19 cellular contexts compared by ENCODE assay signal in the genomic region with DNA sequence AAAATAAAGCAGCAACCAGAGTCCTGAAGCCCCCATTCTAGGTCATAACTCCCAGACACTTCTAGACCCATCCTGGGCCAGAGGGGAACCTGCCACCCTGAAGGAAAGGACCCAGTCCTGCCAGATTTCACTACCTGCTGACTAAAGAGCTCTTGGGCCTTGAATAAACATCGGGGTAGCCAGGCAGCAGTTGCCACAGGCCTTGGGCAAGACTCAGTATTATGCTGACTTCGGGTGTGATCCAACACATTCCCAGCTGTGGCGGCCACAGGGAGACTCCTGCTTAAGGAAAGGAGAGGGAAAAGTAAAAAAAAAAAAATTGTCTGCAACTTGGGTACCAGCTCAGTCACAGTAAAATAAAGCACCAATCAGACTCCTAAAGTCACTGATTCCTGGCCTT. TPM values are rescaled to one million over a fixed set of nuclear protein-coding genes. Genes with fewer than 3 reads are reported as not detected.
A peak's percentile ranks its signal among the peaks of the same experiment; 100 is the strongest.
DNase-seq lines count a peak whose midpoint lies in the region; ATAC-seq and TF ChIP-seq lines count a peak whose summit lies in the region.
"Had no signal": no experiment of that assay in that cellular context is flagged by ENCODE, and none has a peak within 500 bp of the region (broad histone marks: within the 10 kb centered on the region; RNA-seq: fewer than 3 reads in every experiment).

No MANE protein-coding gene starts in this region.

- H2BK120ac ChIP-seq in H9 (ENCODE audit: low read depth, low read length, poor library complexity, severe bottlenecking): no peak overlapping the region

- H4K91ac ChIP-seq in H9 (ENCODE audit: insufficient read length, low read depth, low read length): no peak overlapping the region

- H3K79me1 ChIP-seq in H9 (ENCODE audit: insufficient read depth, low read depth, low read length, poor library complexity, severe bottlenecking): no peaks in the 10 kb centered on the region

- H3K27me3 ChIP-seq in H9 (ENCODE audit: insufficient read depth, low read length): no peaks in the 10 kb centered on the region
- no peaks in the 10 kb centered on the region for H3K27me3 ChIP-seq in RWPE2 (ENCODE audit: insufficient read depth, poor library complexity, severe bottlenecking)
- H3K27me3 ChIP-seq in left lung: no peaks in the 10 kb centered on the region
- H3K27me3 ChIP-seq in psoas muscle (ENCODE audit: insufficient read depth in 3 of 3, low read length in 2 of 3): no peaks in the 10 kb centered on the region
- no peaks in the 10 kb centered on the region for H3K27me3 ChIP-seq in MG63
- H3K27me3 ChIP-seq: SJCRH30 had no signal

- 0 out of 7 replicates have a peak overlapping the region, but pooled peaks of 2 of the 3 experiments have one; percentile 14 to 53 for H3K27ac Mint-ChIP-seq in H9

- H3K4me1 ChIP-seq in H9 (ENCODE audit: insufficient read depth, low read length) (no peaks in the 10 kb centered on the region), RWPE2 (ENCODE audit: insufficient read depth, poor library complexity, severe bottlenecking) (no peaks in the 10 kb centered on the region), left lung (no peaks in the 10 kb centered on the region), psoas muscle (no peaks in the 10 kb centered on the region)
- H3K4me1 ChIP-seq: SJCRH30 had no signal

- H3K4ac ChIP-seq in H9 (ENCODE audit: low read depth, low read length): no peak overlapping the region

- no peak overlapping the region for H2BK12ac ChIP-seq in H9 (ENCODE audit: insufficient read length, low read depth, low read length)

- no peak overlapping the region for H3K56ac ChIP-seq in H9 (ENCODE audit: insufficient read length, low read depth, low read length)

- WGBS in H9 (ENCODE audit: extremely low coverage, insufficient read length, low lambda C conversion rate): no CpG with 5 or more reads among the region's 3 CpGs
- 69 to 87% (median 72%) methylated on average over 3 of the region's 3 CpGs for WGBS in psoas muscle, 3 donors

- no peak overlapping the region for H2BK20ac ChIP-seq in H9 (ENCODE audit: low read depth, low read length, poor library complexity, severe bottlenecking)

- H3K36me3 Mint-ChIP-seq in H9 (ENCODE audit: insufficient read depth in 1 of 3, low read depth in 3 of 3): no peaks in the 10 kb centered on the region

- peaks cover 7% of the 10 kb centered on the region; the same call in 1 of the 2 replicates for H3K36me3 ChIP-seq in RWPE2 (ENCODE audit: low read depth)
- no peaks in the 10 kb centered on the region for H3K36me3 ChIP-seq in left lung
- H3K36me3 ChIP-seq in psoas muscle (ENCODE audit: insufficient read depth in 1 of 2, low read depth in 1 of 2): peaks cover 0 to 7% of the 10 kb centered on the region in 2 donors
- H3K36me3 ChIP-seq in MG63: peaks cover 9% of the 10 kb centered on the region
- H3K36me3 ChIP-seq: SJCRH30 had no signal

- no peak overlapping the region for H3K4me3 ChIP-seq in RWPE2 (ENCODE audit: severe bottlenecking)
- H3K4me3 ChIP-seq in left lung: no peak overlapping the region
- no peak overlapping the region for H3K4me3 ChIP-seq in psoas muscle
- no peak overlapping the region for H3K4me3 ChIP-seq in MG63
- H3K4me3 ChIP-seq: GM23248, SJCRH30 had no signal

- no peak overlapping the region for H4K8ac ChIP-seq in H9 (replicated peaks; ENCODE audit: insufficient read length, low read depth, low read length)

- H3K27ac ChIP-seq in H9 (ENCODE audit: insufficient read length, low read depth, low read length): no peak overlapping the region
- no peak overlapping the region for H3K27ac ChIP-seq in RWPE2 (ENCODE audit: poor library complexity, severe bottlenecking)
- no peak overlapping the region for H3K27ac ChIP-seq in left lung
- H3K27ac ChIP-seq in psoas muscle: no peak overlapping the region
- H3K27ac ChIP-seq: GM23248, RWPE1, SJCRH30 had no signal

- no peak overlapping the region for H2AK5ac ChIP-seq in H9 (ENCODE audit: insufficient read length, low read length)

- H3T11ph ChIP-seq in H9 (ENCODE audit: low read length): no peak overlapping the region

- intact Hi-C loops in left lung (cut with DNase I) (no loop called here), psoas muscle (cut with DNase I) (no loop called here)

- no peak overlapping the region for H3K4me2 ChIP-seq in H9 (ENCODE audit: insufficient read depth, insufficient read length, low read length)

- H4K20me1 ChIP-seq in H9 (ENCODE audit: control insufficient read depth, insufficient read depth, insufficient read length): no peaks in the 10 kb centered on the region

- ATAC-seq in RWPE2 (ENCODE audit: low read depth) (peak; percentile 50), left lung (peak; percentile 97), psoas muscle (peak in 3 of 4 donors; percentile 37 to 66 (median 61))

- H2BK15ac ChIP-seq in H9 (ENCODE audit: low read depth, low read length): no peak overlapping the region

- H2BK5ac ChIP-seq in H9 (ENCODE audit: insufficient read length, low read length): no peak overlapping the region

- no peaks in the 10 kb centered on the region for H3K23me2 ChIP-seq in H9 (ENCODE audit: insufficient read length, low read depth, low read length, poor library complexity, severe bottlenecking)

- H3K4me1 Mint-ChIP-seq in H9: no peaks in the 10 kb centered on the region
- H3K4me1 Mint-ChIP-seq: CD14-positive monocyte had no signal

- no peak overlapping the region for H3K4me3 Mint-ChIP-seq in H9
- H3K4me3 Mint-ChIP-seq: CD14-positive monocyte had no signal

- H3K14ac ChIP-seq in H9 (ENCODE audit: insufficient read depth, low read length): no peak overlapping the region

- H4K5ac ChIP-seq in H9 (ENCODE audit: insufficient read length, low read depth, low read length): no peak overlapping the region

- no peaks in the 10 kb centered on the region for H3K79me2 ChIP-seq in H9 (ENCODE audit: insufficient read depth, low read length)

- no peaks in the 10 kb centered on the region for H3K27me3 Mint-ChIP-seq in H9 (ENCODE audit: low read depth)

- H2AFZ ChIP-seq in H9 (ENCODE audit: low read length): no peak overlapping the region
- H2AFZ ChIP-seq: GM23248 had no signal

- no peak overlapping the region for H3K18ac ChIP-seq in H9 (ENCODE audit: insufficient read length, low read depth, low read length)

- TF ChIP-seq CTCF in H9 (conservative IDR thresholded peaks at IDR 0.05): no peak
- TF ChIP-seq CTCF in RWPE2 (IDR thresholded peaks at IDR 0.05; ENCODE audit: poor library complexity, severe bottlenecking): no peak
- no peak for TF ChIP-seq CTCF in left lung (IDR thresholded peaks at IDR 0.05)
- no peak for TF ChIP-seq CTCF in psoas muscle (IDR thresholded peaks at IDR 0.05)

- H3K23ac ChIP-seq in H9 (ENCODE audit: insufficient read length, low read depth, low read length): no peak overlapping the region

- H3K9ac ChIP-seq in H9 (ENCODE audit: extremely low read depth, insufficient read length, low read length): no peak overlapping the region
- H3K9ac ChIP-seq: GM23248 had no signal

- no peaks in the 10 kb centered on the region for H3K9me3 ChIP-seq in H9 (ENCODE audit: control insufficient read depth, low read depth, low read length)
- H3K9me3 ChIP-seq in RWPE2 (ENCODE audit: severe bottlenecking): no peaks in the 10 kb centered on the region
- H3K9me3 ChIP-seq in left lung: no peaks in the 10 kb centered on the region
- H3K9me3 ChIP-seq in psoas muscle: no peaks in the 10 kb centered on the region
- H3K9me3 ChIP-seq in MG63: peaks cover 7% of the 10 kb centered on the region

- H3K9me3 Mint-ChIP-seq in H9: no peaks in the 10 kb centered on the region

- no peak for DNase-seq in H9
- DNase-seq in RWPE2 (ENCODE audit: low spot score): no peak
- peak in 1 of 2 donors; percentile 40 for DNase-seq in left lung
- no peak for DNase-seq in psoas muscle
- DNase-seq in stimulated activated CD4-positive, alpha-beta T cell treated with anti-CD3 and anti-CD28 coated beads, Interleukin-2, amount 100 ng/mL, for 24 hours: no peak
- DNase-seq in MG63: no peak
- no peak for DNase-seq in effector CD4-positive, alpha-beta T cell
- no peak for DNase-seq in DMS79 treated with DMSO at 0.1 percent for 48 hours (lab: John Stamatoyannopoulos, UW)
- DNase-seq: ACHN; DMS 273 treated with DMSO at 0.1 percent for 48 hours; GM23248; KBM-7; NCI-H1092; NCI-H226; NCI-H69; NK-92 treated with Interleukin-12 subunit alpha and Interleukin-12 subunit beta, amount 100 ng/mL, for 24 hours; SJCRH30 had no signal

RNA-seq across cellular contexts. Expression of gene NEDD4, which starts 23.8 kb away (rescaled TPM):
- total RNA-seq in H9 (2021) (9.3 and 9.6 TPM in 2 replicates), left lung (10 to 100 TPM; 15.0 to 16.7 TPM), psoas muscle (100 to 1,000 TPM in 1 of 4 donors, 10 to 100 TPM in 3; 39.1 to 145 (median 82.1) TPM)
- 100 to 1,000 TPM in 1 of 3 donors, 10 to 100 TPM in 2; 36.2 to 134 (median 94.5) TPM for polyA plus RNA-seq in psoas muscle
- 9.9 and 78.4 TPM in 2 replicates for total RNA-seq in MG63 (2014; rRNA removed; shearing (Covaris generic); ENCODE audit: low replicate concordance)
